11 cellular contexts compared by ENCODE assay signal in the genomic region with DNA sequence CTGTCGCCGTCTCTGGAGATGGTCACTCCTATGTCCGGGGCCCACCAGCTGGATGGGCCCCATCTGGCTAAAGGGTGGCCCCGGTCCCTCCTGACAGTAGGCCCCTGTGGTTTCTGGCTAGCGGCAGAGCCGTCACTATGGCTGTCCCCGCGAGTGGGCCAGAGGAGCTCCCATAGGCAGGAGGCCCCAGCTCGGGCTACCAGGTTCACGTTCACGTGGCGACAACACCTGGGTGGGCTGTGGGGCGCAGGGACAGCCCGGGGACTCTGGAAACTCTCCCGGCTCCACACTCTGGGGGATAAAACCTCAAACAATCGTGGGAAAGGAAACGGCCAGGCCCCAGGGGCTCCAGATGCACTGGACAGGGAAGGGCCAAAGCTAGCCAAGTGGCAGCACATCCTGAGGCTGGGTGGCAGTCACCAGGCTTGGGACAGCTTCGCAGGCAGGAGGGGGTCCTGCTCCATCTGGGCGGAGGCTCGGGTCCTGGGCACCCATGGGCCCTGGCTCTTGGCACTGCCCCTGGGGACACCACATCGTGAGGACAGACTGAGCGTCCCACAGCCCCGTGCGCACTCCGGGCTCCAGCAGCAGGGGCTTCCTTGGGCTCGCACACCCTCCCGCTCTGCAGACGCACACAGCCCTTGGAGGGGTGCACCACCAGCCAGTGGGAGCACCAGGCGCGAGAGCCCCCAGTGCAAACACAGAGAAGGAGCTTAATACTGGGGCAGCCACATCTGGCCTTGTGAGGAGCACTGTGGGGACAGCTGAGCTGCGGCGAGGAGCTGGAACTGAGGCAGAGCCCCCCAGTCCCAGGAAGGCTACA. TPM values are rescaled to one million over a fixed set of nuclear protein-coding genes. Genes with fewer than 3 reads are reported as not detected.
A peak's percentile ranks its signal among the peaks of the same experiment; 100 is the strongest.
DNase-seq lines count a peak whose midpoint lies in the region; ATAC-seq and TF ChIP-seq lines count a peak whose summit lies in the region.
"Had no signal": no experiment of that assay in that cellular context is flagged by ENCODE, and none has a peak within 500 bp of the region (broad histone marks: within the 10 kb centered on the region; RNA-seq: fewer than 3 reads in every experiment).

No MANE protein-coding gene starts in this region.

- no peak for TF ChIP-seq RAD21 in liver (IDR thresholded peaks at IDR 0.05)

- H3K4me1 ChIP-seq in heart right ventricle (peaks cover 7 to 69% (median 53%) of the 10 kb centered on the region in 9 donors), liver (ENCODE audit: control insufficient read depth in 4 of 4, insufficient read depth in 4 of 4, low read length in 3 of 4) (peaks cover 3 to 31% (median 15%) of the 10 kb centered on the region in 4 donors), thyroid gland (peaks cover 10 to 36% of the 10 kb centered on the region in 2 donors)

- H3K27ac ChIP-seq in heart right ventricle = peak overlapping the region; percentile 48 to 97 (median 81)
- H3K27ac ChIP-seq in liver (ENCODE audit: low read depth in 1 of 2, low read length in 2 of 2) = peak overlapping the region; percentile 81 to 84
- H3K27ac ChIP-seq in thyroid gland = peak overlapping the region in 2 of 3 donors; percentile 41 to 52
- H3K27ac ChIP-seq: hepatocyte had no signal

- intact Hi-C loops in heart right ventricle (cut with DNase I) = loop anchor here in 3 of 10 donors (5.0 to 10.0 kb wide), 2 partner anchors 39 to 127 kb away; partner anchors contain the start of genes ZC3H18 (in 2 of the 3) and MVD (in 1 of the 3)
- intact Hi-C loops in Right ventricle myocardium inferior (cut with DNase I) = no loop called here
- intact Hi-C loops in thyroid gland (cut with DNase I) = no loop called here

- peaks cover 0 to 50% (median 25%) of the 10 kb centered on the region in 9 donors for H3K36me3 ChIP-seq in heart right ventricle
- H3K36me3 ChIP-seq in liver (ENCODE audit: control insufficient read depth in 4 of 4, insufficient read depth in 3 of 4, low read depth in 1 of 4, low read length in 3 of 4) = peaks cover 2 to 15% (median 6%) of the 10 kb centered on the region in 4 donors
- peaks cover 7 to 29% of the 10 kb centered on the region in 2 donors for H3K36me3 ChIP-seq in thyroid gland

- no peak for TF ChIP-seq POLR2A in thyroid gland (IDR thresholded peaks at IDR 0.05)

- H3K4me3 ChIP-seq in heart right ventricle (peak overlapping the region in 9 of 10 donors; percentile 6 to 99 (median 35)), liver (ENCODE audit: low read depth in 1 of 3, low read length in 3 of 3) (no peak overlapping the region), thyroid gland (replicated peaks in 1 of 3) (no peak overlapping the region)
- H3K4me3 ChIP-seq: hepatocyte had no signal

- DNase-seq in heart right ventricle (peak in 1 of 2 donors; percentile 45), Right ventricle myocardium inferior (ENCODE audit: missing footprints) (no peak), thyroid gland (no peak), DMS53 treated with DMSO at 0.1 percent for 48 hours (lab: John Stamatoyannopoulos, UW; ENCODE audit: unreplicated experiment) (no peak), ureter (ENCODE audit: low spot score) (no peak), DMS153 (lab: John Stamatoyannopoulos, UW) (no peak)
- DNase-seq in activated effector memory CD4-positive, alpha-beta T cell treated with Interleukin-2 at 50 U/mL for 16 hours = peak; percentile 9
- DNase-seq: NCI-H2227 treated with DMSO at 0.1 percent for 48 hours, occipital lobe had no signal

- H3K9me3 ChIP-seq in heart right ventricle (no peaks in the 10 kb centered on the region), liver (ENCODE audit: control insufficient read depth in 4 of 4, low read length in 3 of 4) (no peaks in the 10 kb centered on the region), thyroid gland (no peaks in the 10 kb centered on the region)

- ATAC-seq in heart right ventricle (peak in 4 of 8 donors; percentile 1 to 31 (median 16)), Right ventricle myocardium inferior (no peak)

- WGBS in heart right ventricle, 2 donors = 64 to 68% methylated on average over 32 of the region's 32 CpGs
- WGBS in liver = 79% methylated on average over 32 of the region's 32 CpGs
- WGBS in thyroid gland, 2 donors = 77 to 89% methylated on average over 9 to 16 of the region's 32 CpGs

- peak overlapping the region in 1 of 2 donors; percentile 12 for H3K9ac ChIP-seq in liver (ENCODE audit: low read depth in 1 of 2, low read length in 2 of 2)

- H3K27me3 ChIP-seq in heart right ventricle = no peaks in the 10 kb centered on the region
- no peaks in the 10 kb centered on the region for H3K27me3 ChIP-seq in liver (ENCODE audit: control insufficient read depth in 4 of 4, insufficient read depth in 4 of 4, low read length in 3 of 4)
- no peaks in the 10 kb centered on the region for H3K27me3 ChIP-seq in thyroid gland
- H3K27me3 ChIP-seq: hepatocyte had no signal

- no peak for TF ChIP-seq CTCF in heart right ventricle (IDR thresholded peaks at IDR 0.05)
- no peak for TF ChIP-seq CTCF in liver (IDR thresholded peaks at IDR 0.05; ENCODE audit: low read depth, low read length, missing input control)
- no peak for TF ChIP-seq CTCF in thyroid gland (IDR thresholded peaks at IDR 0.05)

TF ChIP-seq in liver, 16 proteins besides CTCF, POLR2A, EP300 and RAD21 (continues in another document):
- no peak for TF ChIP-seq HNF4G (IDR thresholded peaks at IDR 0.05)
- TF ChIP-seq GABPA (IDR thresholded peaks at IDR 0.05 in 1 of 2, conservative IDR thresholded peaks at IDR 0.05 in 1 of 2) = no peak
- no peak for TF ChIP-seq JUND (IDR thresholded peaks at IDR 0.05)
- TF ChIP-seq REST (IDR thresholded peaks at IDR 0.05) = no peak
- no peak for TF ChIP-seq MAX (IDR thresholded peaks at IDR 0.05)
- no peak for TF ChIP-seq ATF3 (IDR thresholded peaks at IDR 0.05)
- no peak for TF ChIP-seq HNF4A (conservative IDR thresholded peaks at IDR 0.05)

RNA-seq across cellular contexts. Expression of gene RNF166, which starts 4.5 kb away (rescaled TPM):
- total RNA-seq in heart right ventricle (10 to 100 TPM; 11.8 to 19.1 (median 14.3) TPM), Right ventricle myocardium inferior (17.0 TPM), liver (1 to 10 TPM; 7.9 to 9.1 TPM), thyroid gland (10 to 100 TPM; 12.5 to 26.8 (median 19.1) TPM), ureter (22.8 TPM)
- polyA plus RNA-seq in heart right ventricle (10 to 100 TPM; 13.0 to 38.0 TPM), liver (1 to 10 TPM; 6.5 to 7.3 TPM)

RNA-seq across cellular contexts. Expression of gene CTU2, which starts 4.6 kb away (rescaled TPM):
- total RNA-seq in heart right ventricle (10 to 100 TPM; 11.8 to 17.3 (median 13.2) TPM), Right ventricle myocardium inferior (13.1 TPM), liver (1 to 10 TPM; 7.0 to 8.5 TPM), thyroid gland (10 to 100 TPM in 2 of 4 donors, 1 to 10 TPM in 2; 7.7 to 21.2 (median 13.6) TPM), ureter (25.2 TPM)
- polyA plus RNA-seq in heart right ventricle (10 to 100 TPM; 22.3 to 22.6 TPM), liver (1 to 10 TPM; 7.2 to 7.7 TPM)

RNA-seq across cellular contexts. Expression of gene SNAI3, which starts 15.4 kb away (rescaled TPM):
- total RNA-seq in heart right ventricle (1 to 10 TPM in 7 of 10 donors, under 1 TPM in 3; 0.21 to 8.6 (median 1.1) TPM), Right ventricle myocardium inferior (2.9 TPM), liver (under 1 TPM; 0.05 to 0.17 TPM), thyroid gland (1 to 10 TPM in 3 of 4 donors, under 1 TPM in 1; 0.33 to 1.3 (median 1.3) TPM), ureter (1.8 TPM)
- polyA plus RNA-seq in heart right ventricle (1 to 10 TPM; 2.3 to 4.5 TPM), liver (under 1 TPM; 0.24 to 0.48 TPM)

RNA-seq across cellular contexts. Expression of gene MVD, which starts 38.9 kb away (rescaled TPM):
- 10 to 100 TPM; 15.5 to 25.5 (median 20.2) TPM for total RNA-seq in heart right ventricle
- polyA plus RNA-seq in heart right ventricle = 10 to 100 TPM; 34.1 to 36.3 TPM
- 24.0 TPM for total RNA-seq in Right ventricle myocardium inferior
- total RNA-seq in liver = 10 to 100 TPM; 73.4 to 99.2 TPM
- polyA plus RNA-seq in liver = 10 to 100 TPM; 21.7 to 76.0 TPM
- total RNA-seq in thyroid gland = 10 to 100 TPM; 20.7 to 52.5 (median 43.2) TPM
- total RNA-seq in ureter = 43.9 TPM

RNA-seq across cellular contexts. Expression of gene CYBA, which starts 50.9 kb away (rescaled TPM):
- total RNA-seq in heart right ventricle = 100 to 1,000 TPM in 1 of 10 donors, 10 to 100 TPM in 9; 13.0 to 117 (median 27.7) TPM
- 10 to 100 TPM; 72.2 to 90.0 TPM for polyA plus RNA-seq in heart right ventricle
- total RNA-seq in Right ventricle myocardium inferior = 63.7 TPM
- 100 to 1,000 TPM in 1 of 2 donors, 10 to 100 TPM in 1; 45.8 to 217 TPM for total RNA-seq in liver
- polyA plus RNA-seq in liver = 10 to 100 TPM; 39.0 to 59.5 TPM
- total RNA-seq in thyroid gland = 100 to 1,000 TPM; 199 to 475 (median 339) TPM
- total RNA-seq in ureter = 279 TPM

Comparison
In these comparisons a context has a peak if more than half of its experiments do, and no peak if none do; other contexts are left out.
1. H3K4me3 ChIP-seq: peak in heart right ventricle (9 of 10); none in liver (0 of 3) and thyroid gland (0 of 3).
2. Peak in every context shown above with its lines, with median percentiles within 50 percentile points of each other: H3K27ac ChIP-seq.